1 cellular context compared by ENCODE assay signal in genomic region chr2:222844323-222844722, GRCh38.
TF ChIP-seq lines count a peak whose summit lies in the region.

No MANE protein-coding gene starts in this region.

TF ChIP-seq in K562, 482 proteins besides CTCF, POLR2A, EP300 and RAD21 (continued from another document):
- TF ChIP-seq FOSL1 (tag; conservative IDR thresholded peaks at IDR 0.05) (peak; percentile 88), NFE2 (IDR thresholded peaks at IDR 0.05; ENCODE audit: low read depth) (0 out of 2 replicates have a peak, but pooled peaks have one; percentile 33), ZNF316 (IDR thresholded peaks at IDR 0.05) (peak; percentile 73), SRF (CRISPR knock-in tag; IDR thresholded peaks at IDR 0.05) (0 out of 4 replicates have a peak, but pooled peaks of 1 of the 2 experiments have one; percentile 42), ATF3 (IDR thresholded peaks at IDR 0.05) (peak; percentile 75), ATF3 (CRISPR knock-in tag; conservative IDR thresholded peaks at IDR 0.05) (no peak), DDX20 (tag; IDR thresholded peaks at IDR 0.05; ENCODE audit: low read depth) (no peak), JUN (IDR thresholded peaks at IDR 0.05; ENCODE audit: borderline replicate concordance, low read depth, low read length) (peak; percentile 59; the same call in 1 of the 2 replicates), JUN (CRISPR knock-in tag; IDR thresholded peaks at IDR 0.05; ENCODE audit: borderline replicate concordance) (no peak), NRF1 (conservative IDR thresholded peaks at IDR 0.05 in 1 of 2, IDR thresholded peaks at IDR 0.05 in 1 of 2) (peak; percentile 70 to 76), JUND (IDR thresholded peaks at IDR 0.05; ENCODE audit: borderline replicate concordance, low read depth, low read length) (no peak), JUND (tag; IDR thresholded peaks at IDR 0.05; ENCODE audit: borderline replicate concordance, low read depth, low read length) (peak; percentile 72; the same call in 2 of the 3 replicates), GTF2A2 (tag; IDR thresholded peaks at IDR 0.05) (no peak), C11orf30 (IDR thresholded peaks at IDR 0.05; ENCODE audit: low read depth) (peak; percentile 84), SMAD4 (CRISPR knock-in tag; conservative IDR thresholded peaks at IDR 0.05) (no peak), TRIM24 (IDR thresholded peaks at IDR 0.05) (no peak), TCFL5 (CRISPR knock-in tag; conservative IDR thresholded peaks at IDR 0.05) (no peak), ZNF197 (CRISPR knock-in tag; IDR thresholded peaks at IDR 0.05; ENCODE audit: low read depth) (no peak), AFF1 (IDR thresholded peaks at IDR 0.05; ENCODE audit: low read depth in 1 of 2, partially characterized antibody in 2 of 2) (no peak), MAFG (tag; conservative IDR thresholded peaks at IDR 0.05) (peak; percentile 51), ATF1 (CRISPR knock-in tag; IDR thresholded peaks at IDR 0.05) (no peak), ATF1 (tag; IDR thresholded peaks at IDR 0.05) (no peak), MTA3 (IDR thresholded peaks at IDR 0.05; ENCODE audit: borderline replicate concordance) (no peak), ELF1 (tag; IDR thresholded peaks at IDR 0.05) (no peak), SAFB2 (IDR thresholded peaks at IDR 0.05; ENCODE audit: borderline replicate concordance, low read depth, low read length, severe bottlenecking) (no peak), PTRF (tag; IDR thresholded peaks at IDR 0.05) (no peak), SNAPC5 (CRISPR knock-in tag; IDR thresholded peaks at IDR 0.05) (no peak), PRMT5 (CRISPR knock-in tag; IDR thresholded peaks at IDR 0.05) (no peak), KDM1A (IDR thresholded peaks at IDR 0.05) (0 out of 4 replicates have a peak, but pooled peaks of 1 of the 2 experiments have one; percentile 11), ZNF717 (CRISPR knock-in tag; IDR thresholded peaks at IDR 0.05) (no peak)
